Comparison of ENCODE assay signal across 1 cellular context in the genomic region with DNA sequence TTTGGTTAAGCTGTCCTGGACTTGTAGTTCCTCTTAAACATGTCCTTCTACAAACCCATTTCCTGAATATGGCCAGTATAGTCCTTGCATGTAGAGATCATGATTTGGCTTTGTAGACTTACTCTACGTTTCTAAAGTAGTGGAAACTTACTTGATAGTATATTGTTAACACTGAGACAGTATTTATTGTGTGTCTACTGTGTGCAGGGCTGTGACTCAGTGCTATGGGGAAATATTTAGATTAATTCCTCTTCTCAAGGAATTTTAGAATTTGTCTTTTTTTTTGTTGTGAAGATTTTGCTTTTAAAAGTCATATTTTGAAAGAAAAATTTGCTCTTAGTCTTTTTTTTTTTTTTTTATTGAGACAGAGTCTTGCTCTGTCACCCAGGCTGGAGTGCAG.
TF ChIP-seq lines count a peak whose summit lies in the region.

No MANE protein-coding gene starts in this region.

TF ChIP-seq in HepG2, 621 proteins besides CTCF, POLR2A, EP300 and RAD21 (continued from another document):
- TF ChIP-seq, protein P1, sequence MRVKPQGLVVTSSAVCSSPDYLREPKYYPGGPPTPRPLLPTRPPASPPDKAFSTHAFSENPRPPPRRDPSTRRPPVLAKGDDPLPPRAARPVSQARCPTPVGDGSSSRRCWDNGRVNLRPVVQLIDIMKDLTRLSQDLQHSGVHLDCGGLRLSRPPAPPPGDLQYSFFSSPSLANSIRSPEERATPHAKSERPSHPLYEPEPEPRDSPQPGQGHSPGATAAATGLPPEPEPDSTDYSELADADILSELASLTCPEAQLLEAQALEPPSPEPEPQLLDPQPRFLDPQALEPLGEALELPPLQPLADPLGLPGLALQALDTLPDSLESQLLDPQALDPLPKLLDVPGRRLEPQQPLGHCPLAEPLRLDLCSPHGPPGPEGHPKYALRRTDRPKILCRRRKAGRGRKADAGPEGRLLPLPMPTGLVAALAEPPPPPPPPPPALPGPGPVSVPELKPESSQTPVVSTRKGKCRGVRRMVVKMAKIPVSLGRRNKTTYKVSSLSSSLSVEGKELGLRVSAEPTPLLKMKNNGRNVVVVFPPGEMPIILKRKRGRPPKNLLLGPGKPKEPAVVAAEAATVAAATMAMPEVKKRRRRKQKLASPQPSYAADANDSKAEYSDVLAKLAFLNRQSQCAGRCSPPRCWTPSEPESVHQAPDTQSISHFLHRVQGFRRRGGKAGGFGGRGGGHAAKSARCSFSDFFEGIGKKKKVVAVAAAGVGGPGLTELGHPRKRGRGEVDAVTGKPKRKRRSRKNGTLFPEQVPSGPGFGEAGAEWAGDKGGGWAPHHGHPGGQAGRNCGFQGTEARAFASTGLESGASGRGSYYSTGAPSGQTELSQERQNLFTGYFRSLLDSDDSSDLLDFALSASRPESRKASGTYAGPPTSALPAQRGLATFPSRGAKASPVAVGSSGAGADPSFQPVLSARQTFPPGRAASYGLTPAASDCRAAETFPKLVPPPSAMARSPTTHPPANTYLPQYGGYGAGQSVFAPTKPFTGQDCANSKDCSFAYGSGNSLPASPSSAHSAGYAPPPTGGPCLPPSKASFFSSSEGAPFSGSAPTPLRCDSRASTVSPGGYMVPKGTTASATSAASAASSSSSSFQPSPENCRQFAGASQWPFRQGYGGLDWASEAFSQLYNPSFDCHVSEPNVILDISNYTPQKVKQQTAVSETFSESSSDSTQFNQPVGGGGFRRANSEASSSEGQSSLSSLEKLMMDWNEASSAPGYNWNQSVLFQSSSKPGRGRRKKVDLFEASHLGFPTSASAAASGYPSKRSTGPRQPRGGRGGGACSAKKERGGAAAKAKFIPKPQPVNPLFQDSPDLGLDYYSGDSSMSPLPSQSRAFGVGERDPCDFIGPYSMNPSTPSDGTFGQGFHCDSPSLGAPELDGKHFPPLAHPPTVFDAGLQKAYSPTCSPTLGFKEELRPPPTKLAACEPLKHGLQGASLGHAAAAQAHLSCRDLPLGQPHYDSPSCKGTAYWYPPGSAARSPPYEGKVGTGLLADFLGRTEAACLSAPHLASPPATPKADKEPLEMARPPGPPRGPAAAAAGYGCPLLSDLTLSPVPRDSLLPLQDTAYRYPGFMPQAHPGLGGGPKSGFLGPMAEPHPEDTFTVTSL (CRISPR knock-in tag; IDR thresholded peaks at IDR 0.05; ENCODE audit: borderline replicate concordance), result no peak
